ENCODE assay signal across 27 cellular contexts in genomic region chr1:213874789-213875188, GRCh38.
"Had no signal": no experiment of that assay in that cellular context is flagged by ENCODE, and none has a peak within 500 bp of the region (broad histone marks: within the 10 kb centered on the region; RNA-seq: fewer than 3 reads in every experiment).

No MANE protein-coding gene starts in this region.

- H3K4me1 Mint-ChIP-seq: stimulated activated effector memory CD8-positive, alpha-beta T cell treated with anti-CD3 and anti-CD28 coated beads, Interleukin-12 subunit alpha, Interleukin-12 subunit beta, amount 100 ng/mL, for 72 hours; stimulated activated naive B cell treated with anti-CD40 and anti-IgM and Interleukin-4, amounts not matched to agents 10 μg/mL and 1 μg/mL and 100 μg/mL, for 72 hours; stimulated activated naive CD8-positive, alpha-beta T cell treated with anti-CD3 and anti-CD28 coated beads, Interleukin-15, amount 100 ng/mL, for 72 hours had no signal

- H3K36me3 ChIP-seq: stomach, suprapubic skin, thoracic aorta, tibial artery, tibial nerve, transverse colon, upper lobe of left lung, upper lobe of right lung, uterus, vagina had no signal

- H3K27me3 Mint-ChIP-seq: stimulated activated naive B cell treated with anti-CD40 and anti-IgM and Interleukin-4, amounts not matched to agents 10 μg/mL and 1 μg/mL and 100 μg/mL, for 72 hours; stimulated activated naive CD8-positive, alpha-beta T cell treated with anti-CD3 and anti-CD28 coated beads, Interleukin-15, amount 100 ng/mL, for 72 hours; stimulated activated naive CD8-positive, alpha-beta T cell treated with anti-CD3 and anti-CD28 coated beads, Interleukin-15, Interleukin-2, amounts not matched to agents 100 ng/mL and 50 ng/mL, for 24 hours; type B pancreatic cell had no signal

- DNase-seq: stimulated activated CD4-positive, alpha-beta T cell treated with anti-CD3 and anti-CD28 coated beads, Interleukin-2, amount 100 ng/mL, for 24 hours; stimulated activated CD4-positive, alpha-beta T cell treated with anti-CD3 and anti-CD28 coated beads, Interleukin-2, amount 100 ng/mL, for 48 hours; stimulated activated CD4-positive, alpha-beta T cell treated with anti-CD3 and anti-CD28 coated beads, Interleukin-4, amount 100 ng/mL, for 1 hour; stimulated activated CD4-positive, alpha-beta T cell treated with anti-CD3 and anti-CD28 coated beads, Interleukin-4, amount 100 ng/mL, for 24 hours; stimulated activated CD4-positive, alpha-beta T cell treated with anti-CD3 and anti-CD28 coated beads, Interleukin-4, amount 100 ng/mL, for 4 hours; stimulated activated CD8-positive, alpha-beta memory T cell treated with anti-CD3 and anti-CD28 coated beads, Interleukin-4, amount 100 ng/mL, for 48 hours; stimulated activated naive B cell treated with anti-CD40 and anti-IgM and Interleukin-4, amounts not matched to agents 10 μg/mL and 1 μg/mL and 100 μg/mL, for 72 hours; stimulated activated naive CD4-positive, alpha-beta T cell; stimulated activated naive CD4-positive, alpha-beta T cell treated with Interleukin-2 at 50 U/mL for 16 hours; stimulated activated naive CD8-positive, alpha-beta T cell treated with anti-CD3 and anti-CD28 coated beads, Interleukin-15, amount 100 ng/mL, for 72 hours; stimulated activated naive CD8-positive, alpha-beta T cell treated with anti-CD3 and anti-CD28 coated beads, Interleukin-15, Interleukin-2, amounts not matched to agents 100 U/mL and 50 U/mL, for 24 hours; stomach; substantia nigra; testis; tibial artery; transverse colon; trophoblast cell; upper lobe of left lung; upper lobe of right lung; uterus had no signal

- H3K4me1 ChIP-seq: stomach, suprapubic skin, testis, tibial artery, tibial nerve, transverse colon, upper lobe of left lung, upper lobe of right lung, uterus, vagina had no signal

- H3K27me3 ChIP-seq: stomach, suprapubic skin, testis, tibial artery, tibial nerve, transverse colon, upper lobe of left lung, upper lobe of right lung, uterus, vagina had no signal

- ATAC-seq: stimulated activated effector memory CD8-positive, alpha-beta T cell treated with anti-CD3 and anti-CD28 coated beads, Interleukin-12 subunit alpha, Interleukin-12 subunit beta, amount 100 ng/mL, for 72 hours; stimulated activated naive B cell treated with anti-CD40 and anti-IgM and Interleukin-4, amounts not matched to agents 10 μg/mL and 1 μg/mL and 100 μg/mL, for 72 hours; stimulated activated naive CD8-positive, alpha-beta T cell treated with anti-CD3 and anti-CD28 coated beads, Interleukin-15, amount 100 ng/mL, for 72 hours; stimulated activated naive CD8-positive, alpha-beta T cell treated with anti-CD3 and anti-CD28 coated beads, Interleukin-15, Interleukin-2, amounts not matched to agents 100 U/mL and 50 U/mL, for 24 hours; upper lobe of right lung had no signal

- H3K36me3 Mint-ChIP-seq: stimulated activated effector memory CD8-positive, alpha-beta T cell treated with anti-CD3 and anti-CD28 coated beads, Interleukin-12 subunit alpha, Interleukin-12 subunit beta, amount 100 ng/mL, for 72 hours; stimulated activated naive B cell treated with anti-CD40 and anti-IgM and Interleukin-4, amounts not matched to agents 10 μg/mL and 1 μg/mL and 100 μg/mL, for 72 hours; type B pancreatic cell had no signal

- H3K9me3 ChIP-seq: stomach, suprapubic skin, testis, thoracic aorta, tibial artery, tibial nerve, transverse colon, upper lobe of left lung, upper lobe of right lung, uterus, vagina had no signal

- H3K9me3 Mint-ChIP-seq: stimulated activated naive CD8-positive, alpha-beta T cell treated with anti-CD3 and anti-CD28 coated beads, Interleukin-15, Interleukin-2, amounts not matched to agents 100 ng/mL and 50 ng/mL, for 24 hours; type B pancreatic cell had no signal

- H3K27ac Mint-ChIP-seq: stimulated activated effector memory CD8-positive, alpha-beta T cell treated with anti-CD3 and anti-CD28 coated beads, Interleukin-12 subunit alpha, Interleukin-12 subunit beta, amount 100 ng/mL, for 72 hours; stimulated activated naive B cell treated with anti-CD40 and anti-IgM and Interleukin-4, amounts not matched to agents 10 μg/mL and 1 μg/mL and 100 μg/mL, for 72 hours; stimulated activated naive CD8-positive, alpha-beta T cell treated with anti-CD3 and anti-CD28 coated beads, Interleukin-15, Interleukin-2, amounts not matched to agents 100 ng/mL and 50 ng/mL, for 24 hours; type B pancreatic cell had no signal

- H3K4me3 ChIP-seq: stomach, suprapubic skin, testis, thoracic aorta, tibial artery, tibial nerve, transverse colon, upper lobe of left lung, upper lobe of right lung, uterus, vagina had no signal

- H3K27ac ChIP-seq: stomach, suprapubic skin, testis, thoracic aorta, tibial artery, tibial nerve, transverse colon, upper lobe of left lung, upper lobe of right lung, uterus, vagina had no signal

- H3K4me3 Mint-ChIP-seq: stimulated activated effector memory CD8-positive, alpha-beta T cell treated with anti-CD3 and anti-CD28 coated beads, Interleukin-12 subunit alpha, Interleukin-12 subunit beta, amount 100 ng/mL, for 72 hours; stimulated activated naive B cell treated with anti-CD40 and anti-IgM and Interleukin-4, amounts not matched to agents 10 μg/mL and 1 μg/mL and 100 μg/mL, for 72 hours; stimulated activated naive CD8-positive, alpha-beta T cell treated with anti-CD3 and anti-CD28 coated beads, Interleukin-15, amount 100 ng/mL, for 72 hours; stimulated activated naive CD8-positive, alpha-beta T cell treated with anti-CD3 and anti-CD28 coated beads, Interleukin-15, Interleukin-2, amounts not matched to agents 100 ng/mL and 50 ng/mL, for 24 hours; type B pancreatic cell had no signal
